16 cellular contexts compared by ENCODE assay signal in genomic region chr4:73703320-73703719, GRCh38. TPM values are rescaled to one million over a fixed set of nuclear protein-coding genes. Genes with fewer than 3 reads are reported as not detected.
DNase-seq lines count a peak whose midpoint lies in the region; ATAC-seq, FAIRE-seq and TF ChIP-seq lines count a peak whose summit lies in the region.
"Had no signal": no experiment of that assay in that cellular context is flagged by ENCODE, and none has a peak within 500 bp of the region (broad histone marks: within the 10 kb centered on the region; RNA-seq: fewer than 3 reads in every experiment).

No MANE protein-coding gene starts in this region.

- H3K9me1 ChIP-seq in K562 (ENCODE audit: control insufficient read depth, insufficient read depth, low read length), result no peaks in the 10 kb centered on the region
- no peaks in the 10 kb centered on the region for H3K9me1 ChIP-seq in keratinocyte (ENCODE audit: control insufficient read depth, extremely low read depth, insufficient read depth, low read length)

- H3K27me3 ChIP-seq in BLaER1 treated with 17β-estradiol and CSF1 and Interleukin-3, amounts not matched to agents 10 nM and 100 nM, result no peaks in the 10 kb centered on the region
- no peaks in the 10 kb centered on the region for H3K27me3 ChIP-seq in Loucy (ENCODE audit: insufficient read depth, low read length, poor library complexity, severe bottlenecking)
- H3K27me3 ChIP-seq in K562 (ENCODE audit: control insufficient read depth in 2 of 2, insufficient read depth in 2 of 2, low read length in 2 of 2), result no peaks in the 10 kb centered on the region
- H3K27me3 ChIP-seq in keratinocyte (ENCODE audit: control insufficient read depth, extremely low read depth, insufficient read depth, low read length), result no peaks in the 10 kb centered on the region
- H3K27me3 ChIP-seq: SJCRH30 had no signal

- H2AFZ ChIP-seq in Loucy (ENCODE audit: low read length) (peak overlapping the region; percentile 56; the same call in 1 of the 2 replicates), K562 (ENCODE audit: low read depth, low read length) (peak overlapping the region; percentile 86), keratinocyte (ENCODE audit: control insufficient read depth, low read length) (peak overlapping the region; percentile 57)

- peaks cover 3% of the 10 kb centered on the region for H3F3A ChIP-seq in Loucy (ENCODE audit: low read depth)

- ATAC-seq in K562 (peak; percentile 52), GM18909 (IDR thresholded peaks at IDR 0.05; ENCODE audit: poor library complexity, unreplicated experiment) (no peak), HG02884 (IDR thresholded peaks at IDR 0.05; ENCODE audit: unreplicated experiment) (no peak)
- ATAC-seq: CD8-positive, alpha-beta T cell had no signal

- CTCF ChIA-PET in K562 (lab: Yijun Ruan, JAX; ENCODE audit: low intra/inter-chr PET ratio), result no interaction called here
- CTCF ChIA-PET in activated naive CD4-positive, alpha-beta T cell treated with anti-CD3 and anti-CD28 coated beads for 36 hours (lab: Charles Lee), result no interaction called here

- no peak overlapping the region for H3K4me3 Mint-ChIP-seq in activated naive CD4-positive, alpha-beta T cell treated with anti-CD3 and anti-CD28 coated beads for 36 hours
- H3K4me3 Mint-ChIP-seq: CD8-positive, alpha-beta T cell had no signal

- TF ChIP-seq CTCF in Loucy (conservative IDR thresholded peaks at IDR 0.05; ENCODE audit: low read length) (no peak), K562 (IDR thresholded peaks at IDR 0.05 in 2 of 3, conservative IDR thresholded peaks at IDR 0.05 in 1 of 3; ENCODE audit: insufficient read depth in 2 of 3, low read depth in 1 of 3, low read length in 3 of 3) (no peak), keratinocyte (optimal IDR thresholded peaks at IDR 0.05 in 1 of 3, IDR thresholded peaks at IDR 0.05 in 1 of 3, conservative IDR thresholded peaks at IDR 0.05 in 1 of 3; ENCODE audit: extremely low read depth in 1 of 3, insufficient read depth in 2 of 3, low read length in 3 of 3) (no peak)

- peak; percentile 54; the same call in 1 of the 2 replicates for TF ChIP-seq EP300 in K562 (IDR thresholded peaks at IDR 0.05; ENCODE audit: low read length)

- DNase-seq in K562 (ENCODE audit: extremely low read depth in 1 of 4, low spot score in 3 of 4) (peak; percentile 16 to 67 (median 26)), keratinocyte (ENCODE audit: low read depth, low spot score) (no peak), middle frontal gyrus (ENCODE audit: extremely low spot score, low spot score) (no peak)
- DNase-seq in activated naive CD4-positive, alpha-beta T cell treated with anti-CD3 and anti-CD28 coated beads for 36 hours, result no peak
- DNase-seq: ACHN; CD8-positive, alpha-beta T cell; HCEC 1CT; NCI-H187 treated with DMSO at 0.1 percent for 48 hours; NCI-H446; NCI-H774; SW 1271 had no signal

- H3K27ac Mint-ChIP-seq in activated naive CD4-positive, alpha-beta T cell treated with anti-CD3 and anti-CD28 coated beads for 36 hours, result no peak overlapping the region
- H3K27ac Mint-ChIP-seq: CD8-positive, alpha-beta T cell had no signal

- peak overlapping the region in 4 of 11 experiments; percentile 78 to 92 (median 84); a peak in 8 of 22 replicates for H3K4me2 ChIP-seq in BLaER1 treated with 17β-estradiol and CSF1 and Interleukin-3, amounts not matched to agents 10 nM and 100 nM
- no peak overlapping the region for H3K4me2 ChIP-seq in Loucy (ENCODE audit: low read depth, low read length, poor library complexity, severe bottlenecking)
- H3K4me2 ChIP-seq in K562 (ENCODE audit: insufficient read depth, low read length), result peak overlapping the region; percentile 13; the same call in 1 of the 2 replicates
- H3K4me2 ChIP-seq in keratinocyte (ENCODE audit: control insufficient read depth, extremely low read depth, insufficient read depth, low read depth, low read length), result no peak overlapping the region

- intact Hi-C loops in K562 (cut with micrococcal nuclease), result no loop called here
- intact Hi-C loops in activated naive CD4-positive, alpha-beta T cell treated with anti-CD3 and anti-CD28 coated beads for 36 hours (cut with micrococcal nuclease), result no loop called here

- peaks cover 4 to 89% (median 33%) of the 10 kb centered on the region in 10 experiments for H3K4me1 ChIP-seq in BLaER1 treated with 17β-estradiol and CSF1 and Interleukin-3, amounts not matched to agents 10 nM and 100 nM
- H3K4me1 ChIP-seq in Loucy (ENCODE audit: insufficient read depth, low read length, poor library complexity, severe bottlenecking), result peaks cover 37% of the 10 kb centered on the region
- H3K4me1 ChIP-seq in K562 (replicated peaks in 1 of 2; ENCODE audit: control insufficient read depth in 2 of 2, insufficient read depth in 2 of 2, low read length in 2 of 2), result peaks cover 0 to 57% of the 10 kb centered on the region in 2 experiments; a peak in 4 of 5 replicates
- H3K4me1 ChIP-seq in keratinocyte (ENCODE audit: control insufficient read depth, extremely low read depth, insufficient read depth, low read length), result peaks cover 67% of the 10 kb centered on the region

- no peaks in the 10 kb centered on the region for H4K20me1 ChIP-seq in BLaER1 treated with 17β-estradiol and CSF1 and Interleukin-3, amounts not matched to agents 10 nM and 100 nM
- no peaks in the 10 kb centered on the region for H4K20me1 ChIP-seq in Loucy (ENCODE audit: insufficient read depth, low read length, poor library complexity, severe bottlenecking)
- H4K20me1 ChIP-seq in K562 (replicated peaks; ENCODE audit: control insufficient read depth, insufficient read depth, low read length), result no peaks in the 10 kb centered on the region
- H4K20me1 ChIP-seq in keratinocyte (ENCODE audit: control insufficient read depth, extremely low read depth, insufficient read depth, low read length), result no peaks in the 10 kb centered on the region

- WGBS in K562 (ENCODE audit: insufficient coverage, low coverage, missing lambda C conversion rate), result 0% methylated on average over 1 of the region's 1 CpG

- POLR2A ChIA-PET in K562 (lab: Yijun Ruan, JAX), result no interaction called here

- no peaks in the 10 kb centered on the region for H3K36me3 Mint-ChIP-seq in activated naive CD4-positive, alpha-beta T cell treated with anti-CD3 and anti-CD28 coated beads for 36 hours (ENCODE audit: low read depth)
- H3K36me3 Mint-ChIP-seq: CD8-positive, alpha-beta T cell had no signal

- dilution Hi-C loops in keratinocyte (cut with MboI; ENCODE audit: extremely low pct_ligation_motif_present, low sequenced_read_pairs), result no loop called here

- peak; percentile 74 for FAIRE-seq in K562 (lab: Jason Lieb, UNC)
- peak; percentile 55 for FAIRE-seq in keratinocyte (lab: Jason Lieb, UNC)

- H3K4me1 Mint-ChIP-seq in activated naive CD4-positive, alpha-beta T cell treated with anti-CD3 and anti-CD28 coated beads for 36 hours (ENCODE audit: low read depth), result no peaks in the 10 kb centered on the region

- in situ Hi-C loops in K562 (cut with MboI), result loop anchor here (25.0 kb wide), 1 partner anchor 959 kb away; no protein-coding TSS in a partner anchor

- no peak overlapping the region; a peak in 1 of 22 replicates for H3K9ac ChIP-seq in BLaER1 treated with 17β-estradiol and CSF1 and Interleukin-3, amounts not matched to agents 10 nM and 100 nM
- H3K9ac ChIP-seq in Loucy (ENCODE audit: low read depth, low read length, poor library complexity, severe bottlenecking), result no peak overlapping the region
- H3K9ac ChIP-seq in K562 (ENCODE audit: insufficient read depth in 1 of 2, low read depth in 2 of 2, low read length in 2 of 2), result peak overlapping the region in 1 of 2 experiments; percentile 38; a peak in 1 of 4 replicates
- H3K9ac ChIP-seq in keratinocyte (ENCODE audit: control insufficient read depth, extremely low read depth, insufficient read depth, low read length), result no peak overlapping the region

- no peaks in the 10 kb centered on the region for H3K9me3 Mint-ChIP-seq in activated naive CD4-positive, alpha-beta T cell treated with anti-CD3 and anti-CD28 coated beads for 36 hours
- H3K9me3 Mint-ChIP-seq: CD8-positive, alpha-beta T cell had no signal

- TF ChIP-seq POLR2A in K562 (conservative IDR thresholded peaks at IDR 0.05), result no peak

- no TSS peak for BruUV-seq in K562 (replicated peaks; lab: Mats Ljungman, UMichigan)

- H3K27me3 Mint-ChIP-seq in activated naive CD4-positive, alpha-beta T cell treated with anti-CD3 and anti-CD28 coated beads for 36 hours (ENCODE audit: low read depth), result no peaks in the 10 kb centered on the region

- H3K9me3 ChIP-seq in BLaER1 treated with 17β-estradiol and CSF1 and Interleukin-3, amounts not matched to agents 10 nM and 100 nM (replicated peaks in 1 of 11), result no peaks in the 10 kb centered on the region
- no peaks in the 10 kb centered on the region for H3K9me3 ChIP-seq in Loucy (ENCODE audit: insufficient read depth, low read depth, low read length)
- no peaks in the 10 kb centered on the region for H3K9me3 ChIP-seq in K562 (replicated peaks; ENCODE audit: control insufficient read depth, insufficient read depth, low read depth, low read length)
- H3K9me3 ChIP-seq in keratinocyte (ENCODE audit: control insufficient read depth, low read depth, low read length), result no peaks in the 10 kb centered on the region
- H3K9me3 ChIP-seq: SJCRH30 had no signal

- no peaks in the 10 kb centered on the region for H3K79me2 ChIP-seq in Loucy (ENCODE audit: insufficient read depth, low read length)
- no peaks in the 10 kb centered on the region for H3K79me2 ChIP-seq in K562 (ENCODE audit: control insufficient read depth, insufficient read depth, low read length)
- no peaks in the 10 kb centered on the region for H3K79me2 ChIP-seq in keratinocyte (ENCODE audit: control insufficient read depth, insufficient read depth, low read length)

- no peak overlapping the region for H3K4me3 ChIP-seq in BLaER1 treated with 17β-estradiol and CSF1 and Interleukin-3, amounts not matched to agents 10 nM and 100 nM
- H3K4me3 ChIP-seq in Loucy (ENCODE audit: low read length, poor library complexity, severe bottlenecking) (no peak overlapping the region), K562 (no peak overlapping the region), keratinocyte (ENCODE audit: control insufficient read depth in 2 of 3, extremely low read depth in 1 of 3, insufficient read depth in 2 of 3, low read depth in 1 of 3, low read length in 3 of 3) (no peak overlapping the region)
- H3K4me3 ChIP-seq: SJCRH30 had no signal

- H3K36me3 ChIP-seq in BLaER1 treated with 17β-estradiol and CSF1 and Interleukin-3, amounts not matched to agents 10 nM and 100 nM, result no peaks in the 10 kb centered on the region
- no peaks in the 10 kb centered on the region for H3K36me3 ChIP-seq in Loucy (ENCODE audit: insufficient read depth, low read length)
- no peaks in the 10 kb centered on the region for H3K36me3 ChIP-seq in K562 (ENCODE audit: control insufficient read depth, insufficient read depth, low read length)
- no peaks in the 10 kb centered on the region for H3K36me3 ChIP-seq in keratinocyte (ENCODE audit: control insufficient read depth in 2 of 2, extremely low read depth in 1 of 2, insufficient read depth in 2 of 2, low read length in 2 of 2)
- H3K36me3 ChIP-seq: SJCRH30 had no signal

- peak overlapping the region in 6 of 11 experiments; percentile 64 to 90 (median 84); a peak in 11 of 22 replicates for H3K27ac ChIP-seq in BLaER1 treated with 17β-estradiol and CSF1 and Interleukin-3, amounts not matched to agents 10 nM and 100 nM
- peak overlapping the region; percentile 84 for H3K27ac ChIP-seq in K562 (ENCODE audit: extremely low read depth, low read depth, low read length)
- H3K27ac ChIP-seq in keratinocyte (ENCODE audit: control insufficient read depth, insufficient read depth, low read length), result peak overlapping the region; percentile 79

- no peaks in the 10 kb centered on the region for H3K9me2 ChIP-seq in Loucy (replicated peaks; ENCODE audit: low read depth, low read length)

- TF ChIP-seq RAD21 in K562 (CRISPR knock-in tag; conservative IDR thresholded peaks at IDR 0.05 in 1 of 2, IDR thresholded peaks at IDR 0.05 in 1 of 2), result no peak

RNA-seq across cellular contexts. Expression of gene CXCL8, which starts 37.0 kb away (rescaled TPM):
- 5.3 and 6.5 TPM in 2 replicates for total RNA-seq in K562 (2011; cell fraction: chromatin; rRNA removed; ENCODE audit: low replicate concordance)
- 5.8 and 9.7 TPM in 2 replicates for total RNA-seq in K562 (2011; cell fraction: nucleolus; rRNA removed)
- total RNA-seq in K562 (2011; cell fraction: nucleoplasm; rRNA removed), result 6.0 and 11.8 TPM in 2 replicates
- total RNA-seq in K562 (2014; rRNA removed) (1.8 and 2.2 TPM in 2 replicates), K562 (2014; rRNA removed; fragmentation: Illumina TruSeq; extraction: Trizol) (4.8 and 6.2 TPM in 2 replicates), K562 (2015; rRNA removed; fragmentation: Illumina TruSeq; extraction: Trizol) (1.0 and 1.6 TPM in 2 replicates), K562 (2021) (3.2 and 3.3 TPM in 2 replicates)
- polyA plus RNA-seq in K562 (2011; rRNA removed) (3.4 and 7.7 TPM in 2 replicates), K562 (2014; fragmentation: Illumina TruSeq; extraction: Trizol) (2.9 and 3.3 TPM in 2 replicates), K562 (2014; fragmentation: Nextera tagmentation; extraction: Ambion mirVana) (1 to 10 TPM; 5.8 to 6.9 TPM), K562 (2014; rRNA removed) (2.5 and 2.8 TPM in 2 replicates), keratinocyte (2.7 to 65.4 TPM (median 23.4 TPM) in 3 replicates)
- 1.00 and 1.1 TPM in 2 replicates for polyA plus RNA-seq in K562 (2011; cell fraction: cytosol; rRNA removed)
- 6.8 and 9.9 TPM in 2 replicates for polyA plus RNA-seq in K562 (2011; cell fraction: nucleus; rRNA removed)
- 8.8 and 15.3 TPM in 2 replicates for polyA plus RNA-seq in K562 (2012)
- 5.1 and 7.4 TPM in 2 replicates for polyA minus RNA-seq in K562 (2011; rRNA and poly(A)+ RNA removed)
- polyA minus RNA-seq in K562 (2011; cell fraction: cytosol; rRNA and poly(A)+ RNA removed), result 3.6 and 6.0 TPM in 2 replicates
- polyA minus RNA-seq in K562 (2011; cell fraction: nucleus; rRNA and poly(A)+ RNA removed), result 4.9 and 5.5 TPM in 2 replicates
- polyA plus RNA-seq in keratinocyte (2011; ENCODE audit: low read depth), result 5.1 TPM
- polyA plus RNA-seq in keratinocyte (2011; cell fraction: cytosol; rRNA removed), result 7.6 and 11.8 TPM in 2 replicates
- polyA plus RNA-seq in keratinocyte (2011; cell fraction: nucleus; rRNA removed), result 56.0 and 72.0 TPM in 2 replicates
- polyA plus RNA-seq in keratinocyte (2012; ENCODE audit: low replicate concordance), result 3.7 and 8.9 TPM in 2 replicates
- polyA minus RNA-seq in keratinocyte, result 4.8 to 21.1 TPM (median 11.8 TPM) in 3 replicates
- 2.3 TPM for polyA minus RNA-seq in keratinocyte (2011; cell fraction: cytosol; rRNA and poly(A)+ RNA removed)
- polyA minus RNA-seq in keratinocyte (2011; cell fraction: nucleus; rRNA and poly(A)+ RNA removed), result 29.4 and 69.4 TPM in 2 replicates
- not detected for total RNA-seq in activated naive CD4-positive, alpha-beta T cell treated with anti-CD3 and anti-CD28 coated beads for 36 hours

Comparison
In these comparisons a context has a peak if more than half of its experiments do, and no peak if none do; other contexts are left out.
1. DNase-seq: peak in K562 (4 of 4); none in keratinocyte (single experiment), activated naive CD4-positive, alpha-beta T cell treated with anti-CD3 and anti-CD28 coated beads for 36 hours (single experiment) and middle frontal gyrus (single experiment).
2. Peak in every context shown above with its lines, with median percentiles within 50 percentile points of each other: H3K27ac ChIP-seq and H2AFZ ChIP-seq.